ENCODE assay signal across 1 cellular context in the genomic region with DNA sequence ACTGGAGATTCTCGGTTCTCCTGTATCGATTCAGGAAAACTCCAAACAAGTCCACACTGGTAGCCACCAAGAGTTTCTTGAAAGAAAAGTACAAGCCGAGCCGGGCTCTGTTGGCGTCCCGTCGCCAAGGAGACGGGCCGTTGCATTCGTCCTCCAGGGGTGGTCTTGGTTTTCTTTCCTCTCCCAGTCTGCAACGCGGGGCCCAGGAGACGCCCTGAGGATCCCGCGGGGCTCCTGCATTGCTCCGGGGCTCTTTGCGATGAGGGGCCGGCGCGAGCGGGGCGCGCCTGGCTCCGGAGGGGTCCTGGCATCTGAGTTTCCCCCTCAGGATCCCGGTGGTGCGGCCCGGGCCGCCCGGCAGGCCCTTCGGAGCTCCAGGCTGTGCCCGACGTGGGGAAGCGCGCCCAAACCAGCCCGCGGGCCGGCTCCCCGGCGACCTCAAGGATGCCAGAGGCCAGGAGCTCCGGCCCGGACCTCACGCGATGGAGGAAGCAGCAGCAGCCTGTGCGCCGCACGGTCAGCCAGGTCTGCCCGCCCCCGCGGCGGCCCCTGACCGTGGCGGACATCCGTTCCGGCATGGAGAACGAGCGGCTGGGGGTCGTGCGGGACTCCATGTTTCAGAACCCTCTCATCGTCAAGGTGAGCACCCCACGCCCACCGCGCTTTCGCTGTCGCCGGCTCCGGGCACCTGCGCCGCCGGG.
TF ChIP-seq lines count a peak whose summit lies in the region.

TSS of gene CFAP77 (plus strand) at position 384 of the 701 bp plus-strand sequence. CDS start at position 445, 61 bp downstream.

TF ChIP-seq in GM12878, 131 proteins besides CTCF, POLR2A, EP300 and RAD21 (continued from another document):
- TF ChIP-seq PRDM15 (CRISPR knock-in tag; IDR thresholded peaks at IDR 0.05), result no peak
- peak; percentile 88 for TF ChIP-seq SREBF1 (IDR thresholded peaks at IDR 0.05; ENCODE audit: low read length)
- peak; percentile 13 for TF ChIP-seq SP1 (IDR thresholded peaks at IDR 0.05; ENCODE audit: low read depth, low read length)
- peak; percentile 90 to 95 for TF ChIP-seq BHLHE40 (IDR thresholded peaks at IDR 0.05; ENCODE audit: borderline replicate concordance in 1 of 2, low read depth in 2 of 2, low read length in 1 of 2)
- TF ChIP-seq JUND (IDR thresholded peaks at IDR 0.05; ENCODE audit: low read depth, low read length), result peak; percentile 95; the same call in 1 of the 2 replicates
- TF ChIP-seq MXI1 (IDR thresholded peaks at IDR 0.05; ENCODE audit: low read depth, low read length), result no peak
- TF ChIP-seq PKNOX1 (IDR thresholded peaks at IDR 0.05), result no peak
- no peak for TF ChIP-seq PAX5 (IDR thresholded peaks at IDR 0.05; ENCODE audit: borderline replicate concordance, low read depth, low read length)
- TF ChIP-seq, protein P1, sequence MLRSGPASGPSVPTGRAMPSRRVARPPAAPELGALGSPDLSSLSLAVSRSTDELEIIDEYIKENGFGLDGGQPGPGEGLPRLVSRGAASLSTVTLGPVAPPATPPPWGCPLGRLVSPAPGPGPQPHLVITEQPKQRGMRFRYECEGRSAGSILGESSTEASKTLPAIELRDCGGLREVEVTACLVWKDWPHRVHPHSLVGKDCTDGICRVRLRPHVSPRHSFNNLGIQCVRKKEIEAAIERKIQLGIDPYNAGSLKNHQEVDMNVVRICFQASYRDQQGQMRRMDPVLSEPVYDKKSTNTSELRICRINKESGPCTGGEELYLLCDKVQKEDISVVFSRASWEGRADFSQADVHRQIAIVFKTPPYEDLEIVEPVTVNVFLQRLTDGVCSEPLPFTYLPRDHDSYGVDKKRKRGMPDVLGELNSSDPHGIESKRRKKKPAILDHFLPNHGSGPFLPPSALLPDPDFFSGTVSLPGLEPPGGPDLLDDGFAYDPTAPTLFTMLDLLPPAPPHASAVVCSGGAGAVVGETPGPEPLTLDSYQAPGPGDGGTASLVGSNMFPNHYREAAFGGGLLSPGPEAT (IDR thresholded peaks at IDR 0.05; ENCODE audit: low read depth), result 0 out of 2 replicates have a peak, but pooled peaks have one; percentile 18
- TF ChIP-seq, protein P2, sequence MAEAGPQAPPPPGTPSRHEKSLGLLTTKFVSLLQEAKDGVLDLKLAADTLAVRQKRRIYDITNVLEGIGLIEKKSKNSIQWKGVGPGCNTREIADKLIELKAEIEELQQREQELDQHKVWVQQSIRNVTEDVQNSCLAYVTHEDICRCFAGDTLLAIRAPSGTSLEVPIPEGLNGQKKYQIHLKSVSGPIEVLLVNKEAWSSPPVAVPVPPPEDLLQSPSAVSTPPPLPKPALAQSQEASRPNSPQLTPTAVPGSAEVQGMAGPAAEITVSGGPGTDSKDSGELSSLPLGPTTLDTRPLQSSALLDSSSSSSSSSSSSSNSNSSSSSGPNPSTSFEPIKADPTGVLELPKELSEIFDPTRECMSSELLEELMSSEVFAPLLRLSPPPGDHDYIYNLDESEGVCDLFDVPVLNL (IDR thresholded peaks at IDR 0.05; ENCODE audit: low read depth, low read length), result no peak
- peak; percentile 97 for TF ChIP-seq FOXK2 (IDR thresholded peaks at IDR 0.05)
- 0 out of 2 replicates have a peak, but pooled peaks have one; percentile 59 for TF ChIP-seq ZNF207 (IDR thresholded peaks at IDR 0.05; ENCODE audit: borderline replicate concordance)
- peak; percentile 85 for TF ChIP-seq SUZ12 (IDR thresholded peaks at IDR 0.05; ENCODE audit: unreplicated experiment)
- TF ChIP-seq, protein P3, sequence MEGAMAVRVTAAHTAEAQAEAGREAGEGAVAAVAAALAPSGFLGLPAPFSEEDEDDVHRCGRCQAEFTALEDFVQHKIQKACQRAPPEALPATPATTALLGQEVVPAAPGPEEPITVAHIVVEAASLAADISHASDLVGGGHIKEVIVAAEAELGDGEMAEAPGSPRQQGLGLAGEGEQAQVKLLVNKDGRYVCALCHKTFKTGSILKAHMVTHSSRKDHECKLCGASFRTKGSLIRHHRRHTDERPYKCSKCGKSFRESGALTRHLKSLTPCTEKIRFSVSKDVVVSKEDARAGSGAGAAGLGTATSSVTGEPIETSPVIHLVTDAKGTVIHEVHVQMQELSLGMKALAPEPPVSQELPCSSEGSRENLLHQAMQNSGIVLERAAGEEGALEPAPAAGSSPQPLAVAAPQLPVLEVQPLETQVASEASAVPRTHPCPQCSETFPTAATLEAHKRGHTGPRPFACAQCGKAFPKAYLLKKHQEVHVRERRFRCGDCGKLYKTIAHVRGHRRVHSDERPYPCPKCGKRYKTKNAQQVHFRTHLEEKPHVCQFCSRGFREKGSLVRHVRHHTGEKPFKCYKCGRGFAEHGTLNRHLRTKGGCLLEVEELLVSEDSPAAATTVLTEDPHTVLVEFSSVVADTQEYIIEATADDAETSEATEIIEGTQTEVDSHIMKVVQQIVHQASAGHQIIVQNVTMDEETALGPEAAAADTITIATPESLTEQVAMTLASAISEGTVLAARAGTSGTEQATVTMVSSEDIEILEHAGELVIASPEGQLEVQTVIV (IDR thresholded peaks at IDR 0.05; ENCODE audit: borderline replicate concordance, partially characterized antibody), result peak; percentile 45
- TF ChIP-seq KLF5 (IDR thresholded peaks at IDR 0.05; ENCODE audit: partially characterized antibody), result peak; percentile 99
- TF ChIP-seq CHD1 (IDR thresholded peaks at IDR 0.05; ENCODE audit: low read depth, low read length), result peak; percentile 96
- no peak for TF ChIP-seq NFIC (IDR thresholded peaks at IDR 0.05; ENCODE audit: low read depth, low read length)
- 0 out of 2 replicates have a peak, but pooled peaks have one; percentile 24 for TF ChIP-seq LARP7 (IDR thresholded peaks at IDR 0.05)
- 0 out of 2 replicates have a peak, but pooled peaks have one; percentile 26 for TF ChIP-seq GATAD2B (conservative IDR thresholded peaks at IDR 0.05; ENCODE audit: low read depth)
